ENCODE assay signal across 1 cellular context in the genomic region with DNA sequence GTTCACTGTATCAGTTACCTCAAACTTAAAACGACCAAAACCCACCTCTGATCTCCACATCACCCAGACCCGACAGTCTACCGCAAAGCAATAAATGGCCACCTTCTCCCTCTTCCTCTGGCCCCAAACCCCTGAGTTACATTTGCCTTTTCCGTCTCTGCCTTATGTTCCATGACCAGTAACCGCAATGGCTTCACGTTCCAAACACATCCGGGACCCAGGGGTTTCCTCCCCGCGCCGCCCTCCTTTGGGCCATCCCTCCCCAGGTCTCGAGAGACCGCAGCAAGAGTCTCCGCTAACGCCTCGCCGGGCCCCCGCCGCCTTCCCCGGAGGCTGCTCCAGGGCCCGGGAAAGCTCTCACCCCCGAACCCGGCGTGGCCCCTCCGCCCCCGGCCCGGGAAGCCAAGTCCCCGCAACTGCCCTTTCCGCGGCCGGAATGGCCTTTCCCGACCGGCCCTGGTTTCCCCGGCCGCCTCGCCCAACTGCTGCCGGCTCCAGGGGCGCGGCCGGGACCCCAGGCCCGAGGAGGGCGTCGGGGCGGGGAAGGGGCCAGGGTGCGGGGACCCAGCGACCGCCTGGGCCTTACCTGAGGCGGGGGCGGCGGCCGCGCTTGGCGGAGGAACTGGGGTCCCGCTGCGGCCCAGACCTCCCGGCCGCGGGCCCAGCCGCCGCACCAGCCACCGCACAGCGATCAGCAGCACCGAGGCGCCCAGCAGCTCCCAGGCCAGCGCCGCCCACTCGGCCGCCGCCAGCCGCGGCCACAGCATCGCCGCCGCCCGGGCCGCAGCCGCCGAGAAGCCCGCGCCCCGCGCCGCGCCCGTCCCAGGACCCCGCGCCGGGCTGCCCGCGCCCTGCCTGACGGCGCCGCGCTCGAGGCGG.
TF ChIP-seq lines count a peak whose summit lies in the region.

ANKLE2 (minus strand) TSS at position 801 of the 879 bp plus-strand sequence; CDS start at position 767, 34 bp downstream.

TF ChIP-seq in SK-N-SH treated with all-trans-retinoic acid at 6 μM for 48 hours, 23 proteins besides CTCF, POLR2A, EP300 and RAD21 (continued from another document):
- TF ChIP-seq, protein P1, sequence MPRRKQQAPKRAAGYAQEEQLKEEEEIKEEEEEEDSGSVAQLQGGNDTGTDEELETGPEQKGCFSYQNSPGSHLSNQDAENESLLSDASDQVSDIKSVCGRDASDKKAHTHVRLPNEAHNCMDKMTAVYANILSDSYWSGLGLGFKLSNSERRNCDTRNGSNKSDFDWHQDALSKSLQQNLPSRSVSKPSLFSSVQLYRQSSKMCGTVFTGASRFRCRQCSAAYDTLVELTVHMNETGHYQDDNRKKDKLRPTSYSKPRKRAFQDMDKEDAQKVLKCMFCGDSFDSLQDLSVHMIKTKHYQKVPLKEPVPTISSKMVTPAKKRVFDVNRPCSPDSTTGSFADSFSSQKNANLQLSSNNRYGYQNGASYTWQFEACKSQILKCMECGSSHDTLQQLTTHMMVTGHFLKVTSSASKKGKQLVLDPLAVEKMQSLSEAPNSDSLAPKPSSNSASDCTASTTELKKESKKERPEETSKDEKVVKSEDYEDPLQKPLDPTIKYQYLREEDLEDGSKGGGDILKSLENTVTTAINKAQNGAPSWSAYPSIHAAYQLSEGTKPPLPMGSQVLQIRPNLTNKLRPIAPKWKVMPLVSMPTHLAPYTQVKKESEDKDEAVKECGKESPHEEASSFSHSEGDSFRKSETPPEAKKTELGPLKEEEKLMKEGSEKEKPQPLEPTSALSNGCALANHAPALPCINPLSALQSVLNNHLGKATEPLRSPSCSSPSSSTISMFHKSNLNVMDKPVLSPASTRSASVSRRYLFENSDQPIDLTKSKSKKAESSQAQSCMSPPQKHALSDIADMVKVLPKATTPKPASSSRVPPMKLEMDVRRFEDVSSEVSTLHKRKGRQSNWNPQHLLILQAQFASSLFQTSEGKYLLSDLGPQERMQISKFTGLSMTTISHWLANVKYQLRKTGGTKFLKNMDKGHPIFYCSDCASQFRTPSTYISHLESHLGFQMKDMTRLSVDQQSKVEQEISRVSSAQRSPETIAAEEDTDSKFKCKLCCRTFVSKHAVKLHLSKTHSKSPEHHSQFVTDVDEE (CRISPR knock-in tag; IDR thresholded peaks at IDR 0.05): no peak
- TF ChIP-seq ARNTL (CRISPR knock-in tag; IDR thresholded peaks at IDR 0.05; ENCODE audit: borderline replicate concordance, low read depth): no peak
- TF ChIP-seq TCF4 (CRISPR knock-in tag; IDR thresholded peaks at IDR 0.05; ENCODE audit: borderline replicate concordance): no peak
- no peak for TF ChIP-seq ZNF565 (CRISPR knock-in tag; conservative IDR thresholded peaks at IDR 0.05; ENCODE audit: low read depth)
- TF ChIP-seq TOX (CRISPR knock-in tag; IDR thresholded peaks at IDR 0.05; ENCODE audit: borderline replicate concordance): no peak
- TF ChIP-seq ZFP3 (CRISPR knock-in tag; IDR thresholded peaks at IDR 0.05): no peak
- TF ChIP-seq ZFP30 (CRISPR knock-in tag; IDR thresholded peaks at IDR 0.05): no peak
- TF ChIP-seq ZNF8 (CRISPR knock-in tag; IDR thresholded peaks at IDR 0.05): no peak
- no peak for TF ChIP-seq POU6F1 (CRISPR knock-in tag; IDR thresholded peaks at IDR 0.05; ENCODE audit: borderline replicate concordance, low read depth)
- TF ChIP-seq, protein P2, sequence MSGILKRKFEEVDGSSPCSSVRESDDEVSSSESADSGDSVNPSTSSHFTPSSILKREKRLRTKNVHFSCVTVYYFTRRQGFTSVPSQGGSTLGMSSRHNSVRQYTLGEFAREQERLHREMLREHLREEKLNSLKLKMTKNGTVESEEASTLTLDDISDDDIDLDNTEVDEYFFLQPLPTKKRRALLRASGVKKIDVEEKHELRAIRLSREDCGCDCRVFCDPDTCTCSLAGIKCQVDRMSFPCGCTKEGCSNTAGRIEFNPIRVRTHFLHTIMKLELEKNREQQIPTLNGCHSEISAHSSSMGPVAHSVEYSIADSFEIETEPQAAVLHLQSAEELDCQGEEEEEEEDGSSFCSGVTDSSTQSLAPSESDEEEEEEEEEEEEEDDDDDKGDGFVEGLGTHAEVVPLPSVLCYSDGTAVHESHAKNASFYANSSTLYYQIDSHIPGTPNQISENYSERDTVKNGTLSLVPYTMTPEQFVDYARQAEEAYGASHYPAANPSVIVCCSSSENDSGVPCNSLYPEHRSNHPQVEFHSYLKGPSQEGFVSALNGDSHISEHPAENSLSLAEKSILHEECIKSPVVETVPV (CRISPR knock-in tag; IDR thresholded peaks at IDR 0.05): no peak
TF ChIP-seq in SK-N-SH treated with all-trans-retinoic acid at 6 μM for 48 hours: peak in this region for 0.
